ENCODE assay signal across 8 cellular contexts in genomic region chr3:46880884-46881818, GRCh38. TPM values are rescaled to one million over a fixed set of nuclear protein-coding genes. Genes with fewer than 3 reads are reported as not detected.
DNase-seq lines count a peak whose midpoint lies in the region; ATAC-seq and TF ChIP-seq lines count a peak whose summit lies in the region.
"Had no signal": no experiment of that assay in that cellular context is flagged by ENCODE, and none has a peak within 500 bp of the region (broad histone marks: within the 10 kb centered on the region; RNA-seq: fewer than 3 reads in every experiment).

No MANE protein-coding gene starts in this region.

- no peaks in the 10 kb centered on the region for H3K9me2 ChIP-seq in OCI-LY7 (ENCODE audit: insufficient read depth, low read length)

- H3K27ac ChIP-seq in right lobe of liver = peak overlapping the region in 2 of 3 donors; percentile 20 to 63
- H3K27ac ChIP-seq in suprapubic skin = peak overlapping the region; percentile 84
- no peak overlapping the region for H3K27ac ChIP-seq in OCI-LY7 (ENCODE audit: low read depth, low read length, poor library complexity, severe bottlenecking)

- H3K9me3 ChIP-seq in right lobe of liver (no peaks in the 10 kb centered on the region), suprapubic skin (no peaks in the 10 kb centered on the region), OCI-LY7 (ENCODE audit: low read length) (no peaks in the 10 kb centered on the region)

- no TSS peak for BruUV-seq in OCI-LY7 (replicated peaks; lab: Mats Ljungman, UMichigan)

- TF ChIP-seq EP300 in suprapubic skin (IDR thresholded peaks at IDR 0.05) = no peak

- no peak overlapping the region for H3K4me2 ChIP-seq in OCI-LY7 (ENCODE audit: low read length)

- intact Hi-C loops in right lobe of liver (cut with DNase I) (no loop called here), OCI-LY7 (cut with micrococcal nuclease; ENCODE audit: unreplicated experiment) (no loop called here)

- H3K4me3 ChIP-seq in choroid plexus epithelial cell (ENCODE audit: low read depth, low read length) = peak overlapping the region; percentile 33
- H3K4me3 ChIP-seq in right lobe of liver = peak overlapping the region; percentile 29 to 46 (median 40)
- peak overlapping the region; percentile 74 for H3K4me3 ChIP-seq in suprapubic skin
- no peak overlapping the region for H3K4me3 ChIP-seq in OCI-LY7 (ENCODE audit: low read depth, low read length, poor library complexity, severe bottlenecking)

- H4K20me1 ChIP-seq in OCI-LY7 (ENCODE audit: insufficient read depth, low read length) = no peaks in the 10 kb centered on the region; the same call in 1 of the 2 replicates

- no peaks in the 10 kb centered on the region for H3K27me3 ChIP-seq in right lobe of liver
- peaks cover 42% of the 10 kb centered on the region for H3K27me3 ChIP-seq in suprapubic skin

- H2AFZ ChIP-seq in OCI-LY7 (ENCODE audit: low read length) = no peak overlapping the region

- WGBS in right lobe of liver (ENCODE audit: insufficient coverage, low coverage, low lambda C conversion rate, missing lambda C conversion rate) = 10% methylated on average over 24 of the region's 47 CpGs
- WGBS in suprapubic skin = 56% methylated on average over 23 of the region's 47 CpGs

- CTCF ChIA-PET in OCI-LY7 (lab: Charles Lee; ENCODE audit: unreplicated experiment) = no interaction called here

- peaks cover 0 to 16% (median 0%) of the 10 kb centered on the region in 4 donors for H3K4me1 ChIP-seq in right lobe of liver
- peaks cover 28% of the 10 kb centered on the region for H3K4me1 ChIP-seq in suprapubic skin
- H3K4me1 ChIP-seq in OCI-LY7 (ENCODE audit: insufficient read depth, low read length, poor library complexity, severe bottlenecking) = no peaks in the 10 kb centered on the region

- DNase-seq in HuH-7 (ENCODE audit: low spot score) = peak; percentile 45
- DNase-seq in choroid plexus epithelial cell (ENCODE audit: low read depth) = no peak
- DNase-seq in right lobe of liver = no peak
- DNase-seq in suprapubic skin (ENCODE audit: low spot score in 2 of 2) = no peak
- no peak for DNase-seq in foreskin melanocyte
- DNase-seq in OCI-LY7 (ENCODE audit: low spot score) = no peak
- DNase-seq: NCI-H1436 had no signal

- H3K36me3 ChIP-seq in right lobe of liver = no peaks in the 10 kb centered on the region
- no peaks in the 10 kb centered on the region for H3K36me3 ChIP-seq in suprapubic skin
- H3K36me3 ChIP-seq in OCI-LY7 (ENCODE audit: insufficient read depth, low read length) = no peaks in the 10 kb centered on the region

- TF ChIP-seq POLR2A in right lobe of liver (IDR thresholded peaks at IDR 0.05) (no peak), suprapubic skin (IDR thresholded peaks at IDR 0.05) (no peak)

- H3K79me2 ChIP-seq in OCI-LY7 (ENCODE audit: insufficient read depth, low read depth, low read length) = no peaks in the 10 kb centered on the region

- ATAC-seq in right lobe of liver (no peak), GM21390 (IDR thresholded peaks at IDR 0.05; ENCODE audit: unreplicated experiment) (no peak)

- POLR2A ChIA-PET in OCI-LY7 (lab: Charles Lee) = no interaction called here

- TF ChIP-seq CTCF in choroid plexus epithelial cell (conservative IDR thresholded peaks at IDR 0.05; ENCODE audit: low read depth, low read length) (no peak), right lobe of liver (IDR thresholded peaks at IDR 0.05) (no peak), suprapubic skin (IDR thresholded peaks at IDR 0.05) (no peak), OCI-LY7 (conservative IDR thresholded peaks at IDR 0.05; ENCODE audit: low read length) (no peak)

RNA-seq across cellular contexts. Expression of gene PTH1R, which starts 3.6 kb away (rescaled TPM):
- total RNA-seq in right lobe of liver (10 to 100 TPM in 5 of 6 experiments, 1 to 10 TPM in 1; 6.1 to 32.5 (median 16.0) TPM), suprapubic skin (1 to 10 TPM; 1.1 to 4.2 (median 3.0) TPM), OCI-LY7 (2022) (not detected in 2 replicates)
- total RNA-seq in OCI-LY7 (2014; rRNA removed; shearing (Covaris generic)) = not detected in 2 replicates

RNA-seq across cellular contexts. Expression of gene MYL3, which starts 17.9 kb away (rescaled TPM):
- 1 to 10 TPM in 3 of 6 experiments, under 1 TPM in 3; 0.37 to 2.0 (median 1.00) TPM for total RNA-seq in right lobe of liver
- total RNA-seq in suprapubic skin = 1 to 10 TPM in 1 of 4 donors, not detected in 3; 1.4 TPM
- not detected in 2 replicates for total RNA-seq in OCI-LY7 (2014; rRNA removed; shearing (Covaris generic))
- not detected in 2 replicates for total RNA-seq in OCI-LY7 (2022)
